In genomic region chr5:39570418-39571027, GRCh38 we compare ENCODE assay signal across 8 cellular contexts.
A peak's percentile ranks its signal among the peaks of the same experiment; 100 is the strongest.
DNase-seq lines count a peak whose midpoint lies in the region; ATAC-seq and TF ChIP-seq lines count a peak whose summit lies in the region.

No MANE protein-coding gene starts in this region.

- H3K4me1 Mint-ChIP-seq in osteocyte (ENCODE audit: unreplicated experiment) = peaks cover 2% of the 10 kb centered on the region

- H3K4me3 ChIP-seq in dorsolateral prefrontal cortex = no peak overlapping the region

- H3K27ac Mint-ChIP-seq in osteocyte (ENCODE audit: unreplicated experiment) = no peak overlapping the region

- intact Hi-C loops in dorsolateral prefrontal cortex (cut with DNase I) = loop anchor here in 1 of 2 donors (5.0 to 10.0 kb wide), 2 partner anchors 353 to 1164 kb away; partner anchors contain the start of gene FYB1

- H3K27me3 ChIP-seq in dorsolateral prefrontal cortex = peaks cover 0 to 18% (median 0%) of the 10 kb centered on the region in 45 donors

- peak; percentile 66 for ATAC-seq in GM18858 (IDR thresholded peaks at IDR 0.05; ENCODE audit: unreplicated experiment)

- peaks cover 13% of the 10 kb centered on the region for H3K27me3 Mint-ChIP-seq in osteocyte (ENCODE audit: unreplicated experiment)

- H3K27ac ChIP-seq in dorsolateral prefrontal cortex (no peak overlapping the region), substantia nigra (ENCODE audit: low read depth, low read length, poor library complexity, severe bottlenecking) (no peak overlapping the region)

- H3K4me3 Mint-ChIP-seq in osteocyte (ENCODE audit: unreplicated experiment) = no peak overlapping the region

- H3K36me3 Mint-ChIP-seq in osteocyte (ENCODE audit: unreplicated experiment) = peaks cover 3% of the 10 kb centered on the region

- no peaks in the 10 kb centered on the region for H3K9me3 Mint-ChIP-seq in osteocyte (ENCODE audit: unreplicated experiment)

- TF ChIP-seq CTCF in dorsolateral prefrontal cortex (IDR thresholded peaks at IDR 0.05 in 54 of 56, conservative IDR thresholded peaks at IDR 0.05 in 2 of 56; ENCODE audit: low read depth in 1 of 56, partially characterized antibody in 56 of 56) (peak; percentile 53 to 88 (median 72)), osteocyte (IDR thresholded peaks at IDR 0.05) (peak; percentile 71)

- DNase-seq in AG08395 (ENCODE audit: low spot score) (peak; percentile 59), NCI-H748 (lab: John Stamatoyannopoulos, UW; ENCODE audit: unreplicated experiment) (peak; percentile 65), dorsolateral prefrontal cortex (no peak), osteocyte (ENCODE audit: extremely low spot score, unreplicated experiment) (no peak), substantia nigra (lab: John Stamatoyannopoulos, UW) (no peak)
- DNase-seq in activated CD4-positive, alpha-beta T cell treated with anti-CD3 and anti-CD28 coated beads for 4 hours = no peak
- no peak for DNase-seq in central memory CD4-positive, alpha-beta T cell

Comparison
In these comparisons a context has a peak if more than half of its experiments do, and no peak if none do; other contexts are left out.
1. DNase-seq: peak in AG08395 (single experiment) and NCI-H748 (single experiment); none in dorsolateral prefrontal cortex (0 of 10), osteocyte (single experiment), activated CD4-positive, alpha-beta T cell treated with anti-CD3 and anti-CD28 coated beads for 4 hours (0 of 2), substantia nigra (0 of 49) and central memory CD4-positive, alpha-beta T cell (single experiment).